Comparison of ENCODE assay signal across 16 cellular contexts in genomic region chr18:35683021-35683420, GRCh38.
"Had no signal": no experiment of that assay in that cellular context is flagged by ENCODE, and none has a peak within 500 bp of the region (broad histone marks: within the 10 kb centered on the region; RNA-seq: fewer than 3 reads in every experiment).

No MANE protein-coding gene starts in this region.

- H3K27me3 ChIP-seq: adrenal gland, body of pancreas, ovary, transverse colon had no signal

- H3K27ac ChIP-seq: adrenal gland, body of pancreas, epithelial cell of prostate, ovary, transverse colon had no signal

- H3K4me1 Mint-ChIP-seq: activated naive CD4-positive, alpha-beta T cell treated with anti-CD3 and anti-CD28 coated beads, Interleukin-2, amount 10 ng/mL, durations not matched to agents 7 days and 5 days; activated T-helper 17 cell treated with anti-CD3 and anti-CD28 coated beads, Interleukin-2, amount 50 U/mL, for 72 hours; immature natural killer cell; stimulated activated effector memory CD8-positive, alpha-beta T cell treated with anti-CD3 and anti-CD28 coated beads, Interleukin-12 subunit alpha, Interleukin-12 subunit beta, amount 100 ng/mL, for 72 hours had no signal

- H3K9me3 Mint-ChIP-seq: activated naive CD4-positive, alpha-beta T cell treated with anti-CD3 and anti-CD28 coated beads, Interleukin-2, amount 10 ng/mL, durations not matched to agents 7 days and 5 days; activated T-helper 17 cell treated with anti-CD3 and anti-CD28 coated beads, Interleukin-2, amount 50 U/mL, for 72 hours; immature natural killer cell; nephron; stimulated activated effector memory CD8-positive, alpha-beta T cell treated with anti-CD3 and anti-CD28 coated beads, Interleukin-12 subunit alpha, Interleukin-12 subunit beta, amount 100 ng/mL, for 72 hours had no signal

- DNase-seq: activated CD4-positive, alpha-beta T cell treated with anti-CD3 and anti-CD28 coated beads, Interleukin-2, amount 50 U/mL, for 1 hour; activated naive CD4-positive, alpha-beta T cell treated with anti-CD3 and anti-CD28 coated beads, Interleukin-2, amount 10 ng/mL, durations not matched to agents 7 days and 5 days; activated T-cell treated with anti-CD3 and anti-CD28 coated beads for 4 hours; adrenal gland; body of pancreas; central memory CD4-positive, alpha-beta T cell; cortex of kidney; effector memory CD4-positive, alpha-beta T cell; immature natural killer cell; ovary; T-helper 17 cell; transverse colon had no signal

- H3K4me3 Mint-ChIP-seq: activated naive CD4-positive, alpha-beta T cell treated with anti-CD3 and anti-CD28 coated beads, Interleukin-2, amount 10 ng/mL, durations not matched to agents 7 days and 5 days; activated T-helper 17 cell treated with anti-CD3 and anti-CD28 coated beads, Interleukin-2, amount 50 U/mL, for 72 hours; immature natural killer cell; nephron; stimulated activated effector memory CD8-positive, alpha-beta T cell treated with anti-CD3 and anti-CD28 coated beads, Interleukin-12 subunit alpha, Interleukin-12 subunit beta, amount 100 ng/mL, for 72 hours; T-helper 17 cell had no signal

- H3K9me3 ChIP-seq: adrenal gland, body of pancreas, ovary, transverse colon had no signal

- ATAC-seq: activated T-helper 17 cell treated with anti-CD3 and anti-CD28 coated beads, Interleukin-2, amount 50 U/mL, for 72 hours; body of pancreas; stimulated activated effector memory CD8-positive, alpha-beta T cell treated with anti-CD3 and anti-CD28 coated beads, Interleukin-12 subunit alpha, Interleukin-12 subunit beta, amount 100 ng/mL, for 72 hours; T-helper 17 cell had no signal

- H3K27me3 Mint-ChIP-seq: activated naive CD4-positive, alpha-beta T cell treated with anti-CD3 and anti-CD28 coated beads, Interleukin-2, amount 10 ng/mL, durations not matched to agents 7 days and 5 days; activated T-helper 17 cell treated with anti-CD3 and anti-CD28 coated beads, Interleukin-2, amount 50 U/mL, for 72 hours; T-helper 17 cell had no signal

- H3K27ac Mint-ChIP-seq: activated naive CD4-positive, alpha-beta T cell treated with anti-CD3 and anti-CD28 coated beads, Interleukin-2, amount 10 ng/mL, durations not matched to agents 7 days and 5 days; activated T-helper 17 cell treated with anti-CD3 and anti-CD28 coated beads, Interleukin-2, amount 50 U/mL, for 72 hours; immature natural killer cell; nephron; stimulated activated effector memory CD8-positive, alpha-beta T cell treated with anti-CD3 and anti-CD28 coated beads, Interleukin-12 subunit alpha, Interleukin-12 subunit beta, amount 100 ng/mL, for 72 hours; T-helper 17 cell had no signal

- H3K4me1 ChIP-seq: adrenal gland, transverse colon had no signal

- H3K4me3 ChIP-seq: adrenal gland, body of pancreas, ovary, transverse colon had no signal

- H3K36me3 ChIP-seq: adrenal gland, ovary had no signal
